8 cellular contexts compared by ENCODE assay signal in the genomic region with DNA sequence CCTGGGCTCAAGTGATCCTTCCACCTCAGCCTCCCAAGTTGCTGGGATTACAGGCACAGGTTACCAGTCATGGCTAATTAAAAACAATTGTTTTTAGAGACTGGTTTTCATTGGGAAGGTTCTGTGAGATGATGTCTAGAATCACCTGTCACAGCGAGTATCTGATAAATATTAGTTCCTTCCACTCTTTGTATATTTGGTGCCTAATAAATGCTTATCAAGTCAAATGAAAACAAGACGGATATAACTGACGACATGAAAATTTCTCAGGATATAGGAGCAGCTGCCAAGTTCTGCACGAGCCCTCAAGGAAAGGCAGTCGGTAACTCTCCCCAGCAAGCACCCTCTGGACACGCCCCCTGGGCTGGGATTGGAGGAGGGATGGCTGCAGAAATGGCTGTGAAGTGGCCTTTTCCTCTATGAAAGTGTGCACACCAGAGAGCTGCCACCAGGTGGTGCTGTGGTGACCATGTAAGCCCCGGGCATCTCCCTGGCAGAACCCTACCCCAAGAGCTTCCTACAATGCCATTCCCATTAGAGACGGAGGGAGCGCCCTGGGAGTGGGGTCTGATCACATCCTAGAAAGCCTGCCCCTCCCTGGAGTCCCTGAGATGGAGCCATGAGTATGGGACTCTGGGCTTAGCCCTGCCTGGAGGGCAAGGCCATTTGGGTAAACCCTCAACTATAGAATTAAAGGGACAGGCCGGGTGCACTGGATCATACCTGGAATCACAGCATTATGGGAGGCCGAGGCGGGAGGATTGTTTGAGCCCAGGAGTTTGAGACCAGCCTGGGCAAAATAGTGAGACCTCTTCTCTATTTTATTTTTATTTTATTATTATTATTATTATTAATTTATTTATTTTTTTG. TPM values are rescaled to one million over a fixed set of nuclear protein-coding genes. Genes with fewer than 3 reads are reported as not detected.
DNase-seq lines count a peak whose midpoint lies in the region; ATAC-seq, FAIRE-seq and TF ChIP-seq lines count a peak whose summit lies in the region.

No MANE protein-coding gene starts in this region.

- dilution Hi-C loops in mammary epithelial cell (cut with HindIII; ENCODE audit: low sequenced_read_pairs) = no loop called here

- no peak overlapping the region for H3K4me2 ChIP-seq in mammary epithelial cell (ENCODE audit: insufficient read depth, low read depth, low read length)

- 41% methylated on average over 12 of the region's 12 CpGs for WGBS in mammary epithelial cell (ENCODE audit: low coverage, missing lambda C conversion rate)

- in situ Hi-C loops in mammary epithelial cell (cut with MboI; ENCODE audit: low sequenced_read_pairs in 2 of 2) = no loop called here

- POLR2A ChIA-PET in WTC11 (lab: Charles Lee) = interaction anchor here (0.9 to 1.7 kb wide), 2 partner anchors 11 to 55 kb away, joined by 3 to 5 read pairs; no protein-coding TSS in a partner anchor

- H3K4me3 ChIP-seq in mammary epithelial cell (replicated peaks in 1 of 3; ENCODE audit: insufficient read depth in 1 of 3, low read depth in 2 of 3, low read length in 3 of 3) = no peak overlapping the region
- no peak overlapping the region for H3K4me3 ChIP-seq in kidney (ENCODE audit: low read length in 2 of 2)

- DNase-seq in DMS79 (lab: John Stamatoyannopoulos, UW) (peak; percentile 85), NCI-H345 (lab: John Stamatoyannopoulos, UW) (peak; percentile 88), WTC11 (ENCODE audit: low spot score) (peak; percentile 99), mammary epithelial cell (peak; percentile 85), kidney (peak; percentile 95)
- DNase-seq in stimulated activated CD4-positive, alpha-beta T cell treated with anti-CD3 and anti-CD28 coated beads, Interleukin-1b, Interleukin-23, amount 100 ng/mL, for 48 hours = peak; percentile 91

- no TSS peak for BruUV-seq in mammary epithelial cell (replicated peaks; lab: Mats Ljungman, UMichigan)

- ATAC-seq in HG02885 (IDR thresholded peaks at IDR 0.05; ENCODE audit: poor library complexity, unreplicated experiment) (peak; percentile 67), WTC11 (peak; percentile 97), GM21717 (IDR thresholded peaks at IDR 0.05; ENCODE audit: unreplicated experiment) (no peak)

- H3K4me1 ChIP-seq in mammary epithelial cell (ENCODE audit: insufficient read depth, low read length) (no peaks in the 10 kb centered on the region), kidney (ENCODE audit: control insufficient read depth in 1 of 2, insufficient read depth in 1 of 2, low read depth in 1 of 2, low read length in 2 of 2) (no peaks in the 10 kb centered on the region)

- peaks cover 15% of the 10 kb centered on the region for H3K4me1 Mint-ChIP-seq in WTC11

- H3K9me3 Mint-ChIP-seq in WTC11 = no peaks in the 10 kb centered on the region

- no peaks in the 10 kb centered on the region; the same call in 1 of the 2 replicates for H3K27me3 Mint-ChIP-seq in WTC11 (ENCODE audit: low read depth)

- H3K79me2 ChIP-seq in mammary epithelial cell (ENCODE audit: insufficient read depth, low read length) = no peaks in the 10 kb centered on the region

- H3K4me3 Mint-ChIP-seq in WTC11 = peak overlapping the region; percentile 15; the same call in 1 of the 2 replicates

- H3K9ac ChIP-seq in mammary epithelial cell (ENCODE audit: insufficient read depth, low read length) = no peak overlapping the region
- no peak overlapping the region for H3K9ac ChIP-seq in kidney (ENCODE audit: low read length in 2 of 2)

- intact Hi-C loops in mammary epithelial cell (cut with micrococcal nuclease) (loop anchor here (1.0 kb wide), 4 partner anchors 47 to 157 kb away; no protein-coding TSS in a partner anchor), kidney (cut with DNase I) (no loop called here)

- H3K27ac ChIP-seq in mammary epithelial cell (ENCODE audit: insufficient read depth, low read depth, low read length) = no peak overlapping the region
- peak overlapping the region in 1 of 2 donors; percentile 6 for H3K27ac ChIP-seq in kidney (ENCODE audit: low read depth in 2 of 2, low read length in 2 of 2)

- CTCF ChIA-PET in WTC11 (lab: Charles Lee) (interaction anchor here (0.5 to 3.1 kb wide), 51 partner anchors 9 to 808 kb away, joined by 3 to 82 read pairs (median 4); a partner anchor contains a TSS), mammary epithelial cell (lab: Charles Lee; ENCODE audit: low non-redundant PET) (interaction anchor here (0.6 to 1.0 kb wide), 5 partner anchors 11 to 1020 kb away, joined by 3 to 9 read pairs (median 4); no protein-coding TSS in a partner anchor)

- H3K9me3 ChIP-seq in mammary epithelial cell (replicated peaks; ENCODE audit: insufficient read depth, low read length) = no peaks in the 10 kb centered on the region
- H3K9me3 ChIP-seq in kidney (ENCODE audit: control insufficient read depth in 1 of 2, low read length in 2 of 2) = no peaks in the 10 kb centered on the region

- H3K36me3 ChIP-seq in mammary epithelial cell (ENCODE audit: insufficient read depth, low read length) (no peaks in the 10 kb centered on the region), kidney (ENCODE audit: control insufficient read depth in 1 of 2, insufficient read depth in 2 of 2, low read length in 2 of 2) (no peaks in the 10 kb centered on the region)

- peak overlapping the region; percentile 54 for H2AFZ ChIP-seq in mammary epithelial cell (ENCODE audit: low read depth, low read length)

- no peaks in the 10 kb centered on the region for H4K20me1 ChIP-seq in mammary epithelial cell (ENCODE audit: insufficient read depth, low read length)

- peak; percentile 74 for TF ChIP-seq CTCF in WTC11 (IDR thresholded peaks at IDR 0.05)
- peak; percentile 84 to 95 for TF ChIP-seq CTCF in mammary epithelial cell (conservative IDR thresholded peaks at IDR 0.05 in 1 of 2, IDR thresholded peaks at IDR 0.05 in 1 of 2; ENCODE audit: extremely low read depth in 1 of 2, insufficient read depth in 1 of 2, low read depth in 1 of 2, low read length in 2 of 2)
- TF ChIP-seq CTCF in kidney (IDR thresholded peaks at IDR 0.05; ENCODE audit: borderline replicate concordance, extremely low read depth, insufficient read depth) = peak; percentile 78

- H3K27ac Mint-ChIP-seq in WTC11 = no peak overlapping the region; the same call in 1 of the 2 replicates

- H3K27me3 ChIP-seq in mammary epithelial cell (ENCODE audit: insufficient read depth, low read length) = no peaks in the 10 kb centered on the region

- no peaks in the 10 kb centered on the region for H3K36me3 Mint-ChIP-seq in WTC11

- peak; percentile 78 for FAIRE-seq in kidney (lab: Jason Lieb, UNC)

TF ChIP-seq in WTC11, 78 proteins besides CTCF, POLR2A, EP300 and RAD21:
- TF ChIP-seq ZNF423 (CRISPR knock-in tag; IDR thresholded peaks at IDR 0.05) = no peak
- TF ChIP-seq NFYB (CRISPR knock-in tag; conservative IDR thresholded peaks at IDR 0.05; ENCODE audit: low read depth) = 0 out of 2 replicates have a peak, but pooled peaks have one; percentile 39
- TF ChIP-seq SP1 (CRISPR knock-in tag; conservative IDR thresholded peaks at IDR 0.05) = peak; percentile 63
- TF ChIP-seq, protein P1, sequence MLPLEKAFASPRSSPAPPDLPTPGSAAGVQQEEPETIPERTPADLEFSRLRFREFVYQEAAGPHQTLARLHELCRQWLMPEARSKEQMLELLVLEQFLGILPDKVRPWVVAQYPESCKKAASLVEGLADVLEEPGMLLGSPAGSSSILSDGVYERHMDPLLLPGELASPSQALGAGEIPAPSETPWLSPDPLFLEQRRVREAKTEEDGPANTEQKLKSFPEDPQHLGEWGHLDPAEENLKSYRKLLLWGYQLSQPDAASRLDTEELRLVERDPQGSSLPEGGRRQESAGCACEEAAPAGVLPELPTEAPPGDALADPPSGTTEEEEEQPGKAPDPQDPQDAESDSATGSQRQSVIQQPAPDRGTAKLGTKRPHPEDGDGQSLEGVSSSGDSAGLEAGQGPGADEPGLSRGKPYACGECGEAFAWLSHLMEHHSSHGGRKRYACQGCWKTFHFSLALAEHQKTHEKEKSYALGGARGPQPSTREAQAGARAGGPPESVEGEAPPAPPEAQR (CRISPR knock-in tag; IDR thresholded peaks at IDR 0.05) = no peak
- TF ChIP-seq HMGA2 (CRISPR knock-in tag; IDR thresholded peaks at IDR 0.05) = peak; percentile 88
- TF ChIP-seq, protein P2, sequence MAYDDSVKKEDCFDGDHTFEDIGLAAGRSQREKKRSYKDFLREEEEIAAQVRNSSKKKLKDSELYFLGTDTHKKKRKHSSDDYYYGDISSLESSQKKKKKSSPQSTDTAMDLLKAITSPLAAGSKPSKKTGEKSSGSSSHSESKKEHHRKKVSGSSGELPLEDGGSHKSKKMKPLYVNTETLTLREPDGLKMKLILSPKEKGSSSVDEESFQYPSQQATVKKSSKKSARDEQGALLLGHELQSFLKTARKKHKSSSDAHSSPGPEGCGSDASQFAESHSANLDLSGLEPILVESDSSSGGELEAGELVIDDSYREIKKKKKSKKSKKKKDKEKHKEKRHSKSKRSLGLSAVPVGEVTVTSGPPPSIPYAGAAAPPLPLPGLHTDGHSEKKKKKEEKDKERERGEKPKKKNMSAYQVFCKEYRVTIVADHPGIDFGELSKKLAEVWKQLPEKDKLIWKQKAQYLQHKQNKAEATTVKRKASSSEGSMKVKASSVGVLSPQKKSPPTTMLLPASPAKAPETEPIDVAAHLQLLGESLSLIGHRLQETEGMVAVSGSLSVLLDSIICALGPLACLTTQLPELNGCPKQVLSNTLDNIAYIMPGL (CRISPR knock-in tag; IDR thresholded peaks at IDR 0.05) = peak; percentile 62; the same call in 1 of the 2 replicates
- TF ChIP-seq, protein P3, sequence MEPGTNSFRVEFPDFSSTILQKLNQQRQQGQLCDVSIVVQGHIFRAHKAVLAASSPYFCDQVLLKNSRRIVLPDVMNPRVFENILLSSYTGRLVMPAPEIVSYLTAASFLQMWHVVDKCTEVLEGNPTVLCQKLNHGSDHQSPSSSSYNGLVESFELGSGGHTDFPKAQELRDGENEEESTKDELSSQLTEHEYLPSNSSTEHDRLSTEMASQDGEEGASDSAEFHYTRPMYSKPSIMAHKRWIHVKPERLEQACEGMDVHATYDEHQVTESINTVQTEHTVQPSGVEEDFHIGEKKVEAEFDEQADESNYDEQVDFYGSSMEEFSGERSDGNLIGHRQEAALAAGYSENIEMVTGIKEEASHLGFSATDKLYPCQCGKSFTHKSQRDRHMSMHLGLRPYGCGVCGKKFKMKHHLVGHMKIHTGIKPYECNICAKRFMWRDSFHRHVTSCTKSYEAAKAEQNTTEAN (CRISPR knock-in tag; IDR thresholded peaks at IDR 0.05) = no peak

RNA-seq across cellular contexts. Expression of a gene that starts 50.9 kb away (rescaled TPM):
- 0.71 to 1.2 TPM (median 0.90 TPM) in 3 replicates for total RNA-seq in WTC11 (2021)
- not detected for total RNA-seq in mammary epithelial cell
- not detected for polyA plus RNA-seq in mammary epithelial cell
- polyA minus RNA-seq in mammary epithelial cell = not detected
- not detected for total RNA-seq in kidney
- not detected for polyA plus RNA-seq in kidney (ENCODE audit: insufficient read depth, low read depth, low replicate concordance)
